In genomic region chr22:37222440-37222971, GRCh38 we compare ENCODE assay signal across 12 cellular contexts. TPM values are rescaled to one million over a fixed set of nuclear protein-coding genes. Genes with fewer than 3 reads are reported as not detected.
DNase-seq lines count a peak whose midpoint lies in the region; ATAC-seq and TF ChIP-seq lines count a peak whose summit lies in the region.
"Had no signal": no experiment of that assay in that cellular context is flagged by ENCODE, and none has a peak within 500 bp of the region (broad histone marks: within the 10 kb centered on the region; RNA-seq: fewer than 3 reads in every experiment).

No MANE protein-coding gene starts in this region.

- H3K27ac Mint-ChIP-seq in dendritic cell treated with granulocyte-macrophage colony-stimulating factor and Interleukin-4, amounts not matched to agents 40 ng/mL and 50 ng/mL, for 4 days: peak overlapping the region; percentile 36

- no peaks in the 10 kb centered on the region for H3K9me3 ChIP-seq in Peyer's patch
- H3K9me3 ChIP-seq: testis had no signal

- H3K4me3 ChIP-seq in GM12865 (ENCODE audit: low read depth, low read length) (no peak overlapping the region), Peyer's patch (no peak overlapping the region)
- H3K4me3 ChIP-seq: testis had no signal

- H3K4me3 Mint-ChIP-seq in dendritic cell treated with granulocyte-macrophage colony-stimulating factor and Interleukin-4, amounts not matched to agents 40 ng/mL and 50 ng/mL, for 4 days: no peak overlapping the region

- peaks cover 0 to 3% (median 0%) of the 10 kb centered on the region in 3 donors for H3K36me3 ChIP-seq in Peyer's patch

- peak overlapping the region; percentile 36 to 85 (median 61) for H3K27ac ChIP-seq in Peyer's patch
- H3K27ac ChIP-seq: testis had no signal

- H3K9me3 Mint-ChIP-seq in dendritic cell treated with granulocyte-macrophage colony-stimulating factor and Interleukin-4, amounts not matched to agents 40 ng/mL and 50 ng/mL, for 4 days: peaks cover 9% of the 10 kb centered on the region

- peaks cover 14% of the 10 kb centered on the region for H3K27me3 Mint-ChIP-seq in dendritic cell treated with granulocyte-macrophage colony-stimulating factor and Interleukin-4, amounts not matched to agents 40 ng/mL and 50 ng/mL, for 4 days

- peaks cover 0 to 45% (median 17%) of the 10 kb centered on the region in 4 donors for H3K4me1 ChIP-seq in Peyer's patch
- H3K4me1 ChIP-seq: testis had no signal

- ATAC-seq in HG03442 (IDR thresholded peaks at IDR 0.05; ENCODE audit: unreplicated experiment): no peak
- ATAC-seq: HCT116 had no signal

- H3K27me3 ChIP-seq in Peyer's patch: no peaks in the 10 kb centered on the region
- H3K27me3 ChIP-seq: testis had no signal

- peak; percentile 73 for DNase-seq in GM12865 (ENCODE audit: low read depth)
- peak in 2 of 3 donors; percentile 74 to 79 for DNase-seq in Peyer's patch
- DNase-seq in NCI-H1105 (lab: John Stamatoyannopoulos, UW): no peak
- no peak for DNase-seq in cardiac septum (ENCODE audit: low spot score)
- DNase-seq: amniotic stem cell, NCI-H226, SW 1271, testis had no signal

- intact Hi-C loops in dendritic cell treated with granulocyte-macrophage colony-stimulating factor and Interleukin-4, amounts not matched to agents 40 ng/mL and 50 ng/mL, for 4 days (cut with micrococcal nuclease): no loop called here
- intact Hi-C loops in cardiac septum (cut with DNase I): no loop called here

- TF ChIP-seq CTCF in GM12865 (IDR thresholded peaks at IDR 0.05; ENCODE audit: insufficient read depth, low read depth, low read length, missing control alignments) (no peak), Peyer's patch (IDR thresholded peaks at IDR 0.05) (no peak)

- no peak for TF ChIP-seq POLR2A in Peyer's patch (IDR thresholded peaks at IDR 0.05)

- peaks cover 46% of the 10 kb centered on the region for H3K36me3 Mint-ChIP-seq in dendritic cell treated with granulocyte-macrophage colony-stimulating factor and Interleukin-4, amounts not matched to agents 40 ng/mL and 50 ng/mL, for 4 days (ENCODE audit: low read depth)

- H3K4me1 Mint-ChIP-seq in dendritic cell treated with granulocyte-macrophage colony-stimulating factor and Interleukin-4, amounts not matched to agents 40 ng/mL and 50 ng/mL, for 4 days (ENCODE audit: low read depth): peaks cover 70% of the 10 kb centered on the region

RNA-seq across cellular contexts. Expression of gene SSTR3, which starts 10.2 kb away (rescaled TPM):
- total RNA-seq in Peyer's patch: not detected
- not detected for total RNA-seq in cardiac septum
- total RNA-seq: skeletal muscle tissue had no signal

RNA-seq across cellular contexts. Expression of gene RAC2, which starts 21.6 kb away (rescaled TPM):
- 100 to 1,000 TPM in 1 of 4 donors, 10 to 100 TPM in 3; 10.0 to 124 (median 20.6) TPM for total RNA-seq in Peyer's patch
- total RNA-seq in cardiac septum: 5.1 TPM

RNA-seq across cellular contexts. Expression of gene C1QTNF6, which starts 34.5 kb away (rescaled TPM):
- 1 to 10 TPM; 3.9 to 9.4 (median 5.9) TPM for total RNA-seq in Peyer's patch
- total RNA-seq in cardiac septum: 2.8 TPM

RNA-seq across cellular contexts. Expression of gene CYTH4, which starts 59.8 kb away (rescaled TPM):
- total RNA-seq in Peyer's patch (10 to 100 TPM; 13.5 to 75.9 (median 22.5) TPM), cardiac septum (8.0 TPM)

Comparison
In these comparisons a context has a peak if more than half of its experiments do, and no peak if none do; other contexts are left out.
1. DNase-seq: peak in GM12865 (single experiment) and Peyer's patch (2 of 3); none in NCI-H1105 (single experiment) and cardiac septum (single experiment).